15 cellular contexts compared by ENCODE assay signal in the genomic region with DNA sequence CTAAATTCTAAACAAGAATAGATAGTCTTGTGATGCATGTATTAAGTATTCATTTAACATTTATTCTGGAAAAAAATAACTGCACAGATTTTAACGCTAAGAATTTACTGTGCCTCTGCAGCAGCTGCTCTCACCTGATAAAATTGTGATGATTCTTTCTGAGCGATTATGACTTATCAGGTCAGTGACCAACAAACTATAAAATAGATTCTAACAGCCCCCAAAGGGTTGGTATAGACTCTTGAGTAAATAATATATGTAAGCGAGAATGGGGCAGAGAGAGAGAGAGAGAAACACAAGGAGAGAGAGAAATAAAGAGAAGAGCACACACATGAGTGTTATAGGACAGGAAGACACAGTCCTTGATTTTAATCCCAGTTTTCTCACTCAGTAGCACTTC.
DNase-seq lines count a peak whose midpoint lies in the region; ATAC-seq, FAIRE-seq and TF ChIP-seq lines count a peak whose summit lies in the region.
"Had no signal": no experiment of that assay in that cellular context is flagged by ENCODE, and none has a peak within 500 bp of the region (broad histone marks: within the 10 kb centered on the region; RNA-seq: fewer than 3 reads in every experiment).

No MANE protein-coding gene starts in this region.

- TF ChIP-seq POLR2A in A549 (IDR thresholded peaks at IDR 0.05; ENCODE audit: low read length) (no peak), H54 (IDR thresholded peaks at IDR 0.05; ENCODE audit: low read depth, low read length) (no peak)

- H3K9me3 ChIP-seq in A549 (no peaks in the 10 kb centered on the region), PC-9 (ENCODE audit: insufficient read depth, low read depth) (no peaks in the 10 kb centered on the region; the same call in 1 of the 2 replicates)
- H3K9me3 ChIP-seq: HAP-1 had no signal

- TF ChIP-seq EP300 in A549 (IDR thresholded peaks at IDR 0.05), result no peak

- H3K4me3 ChIP-seq in A549 (no peak overlapping the region), PC-9 (no peak overlapping the region)
- H3K4me3 ChIP-seq: GM23338, HAP-1 had no signal

- POLR2A ChIA-PET in A549 (lab: Yijun Ruan, JAX) (no interaction called here), PC-9 (lab: Charles Lee; ENCODE audit: unreplicated experiment) (no interaction called here)

- ATAC-seq in A549, result no peak
- ATAC-seq in HG02938 (IDR thresholded peaks at IDR 0.05; ENCODE audit: unreplicated experiment), result no peak
- ATAC-seq in GM21447 (IDR thresholded peaks at IDR 0.05; ENCODE audit: unreplicated experiment), result no peak
- ATAC-seq: GM23338 had no signal

- peak overlapping the region; percentile 9; the same call in 1 of the 2 replicates for H2AFZ ChIP-seq in PC-9
- H2AFZ ChIP-seq: GM23338 had no signal

- H3K36me3 ChIP-seq in PC-9 (ENCODE audit: low read depth), result no peaks in the 10 kb centered on the region
- H3K36me3 ChIP-seq: HAP-1 had no signal

- intact Hi-C loops in PC-9 (cut with micrococcal nuclease; ENCODE audit: unreplicated experiment), result no loop called here

- no peak overlapping the region for H3K4me2 ChIP-seq in A549
- H3K4me2 ChIP-seq in PC-9, result no peak overlapping the region

- DNase-seq in A549 (ENCODE audit: low read depth in 1 of 2, low spot score in 1 of 2), result no peak
- DNase-seq in H54 (ENCODE audit: insufficient read length, low spot score), result no peak
- no peak for DNase-seq in PC-9
- DNase-seq in medulla oblongata (ENCODE audit: extremely low spot score), result no peak
- DNase-seq: 8988T; C1 segment of cervical spinal cord; CD4-positive, alpha-beta memory T cell; COR-L47; DMS153; DND-41 had no signal

- no peak for TF ChIP-seq RAD21 in A549 (conservative IDR thresholded peaks at IDR 0.05 in 1 of 2, IDR thresholded peaks at IDR 0.05 in 1 of 2)

- H3K27ac ChIP-seq in A549 (no peak overlapping the region), PC-9 (no peak overlapping the region)

- BruUV-seq in PC-9 (replicated peaks; lab: Mats Ljungman, UMichigan), result no TSS peak

- no peaks in the 10 kb centered on the region for H3K27me3 ChIP-seq in PC-9 (ENCODE audit: insufficient read depth, low read depth)

- no peaks in the 10 kb centered on the region for H3K79me2 ChIP-seq in PC-9 (ENCODE audit: low read depth)

- FAIRE-seq in A549 (lab: Jason Lieb, UNC) (peak; percentile 72), H54 (lab: Jason Lieb, UNC) (peak; percentile 6)
- FAIRE-seq: GM12892 had no signal

- H3K4me1 ChIP-seq in A549 (peaks cover 12% of the 10 kb centered on the region), PC-9 (replicated peaks; ENCODE audit: insufficient read depth) (peaks cover 4% of the 10 kb centered on the region)

- 78% methylated on average over 3 of the region's 3 CpGs for WGBS in A549 (ENCODE audit: missing lambda C conversion rate)

- no peaks in the 10 kb centered on the region for H4K20me1 ChIP-seq in PC-9 (ENCODE audit: insufficient read depth)

- CTCF ChIA-PET in A549 (lab: Yijun Ruan, JAX), result interaction anchor here (0.9 to 15.3 kb wide), 6 partner anchors 8 to 372 kb away, joined by 3 to 217 read pairs (median 4); no protein-coding TSS in a partner anchor
- CTCF ChIA-PET in PC-9 (lab: Charles Lee), result no interaction called here

- H3K9me2 ChIP-seq in PC-9 (ENCODE audit: insufficient read depth), result no peaks in the 10 kb centered on the region

- TF ChIP-seq CTCF in A549 (IDR thresholded peaks at IDR 0.05), result no peak
- no peak for TF ChIP-seq CTCF in PC-9 (conservative IDR thresholded peaks at IDR 0.05)

- H3F3A ChIP-seq in PC-9 (ENCODE audit: insufficient read depth, low read depth), result no peaks in the 10 kb centered on the region; the same call in 1 of the 2 replicates

TF ChIP-seq in A549, 52 proteins besides CTCF, POLR2A, EP300 and RAD21:
- TF ChIP-seq POLR2AphosphoS2 (conservative IDR thresholded peaks at IDR 0.05; ENCODE audit: low read length), result no peak
- TF ChIP-seq HEYL (CRISPR knock-in tag; IDR thresholded peaks at IDR 0.05), result no peak
